ENCODE assay signal across 8 cellular contexts in genomic region chr4:53688186-53688790, GRCh38.
DNase-seq lines count a peak whose midpoint lies in the region; ATAC-seq and TF ChIP-seq lines count a peak whose summit lies in the region.

No MANE protein-coding gene starts in this region.

- H3K36me3 ChIP-seq in vagina: no peaks in the 10 kb centered on the region

- peak overlapping the region; percentile 53 for H3K27ac ChIP-seq in vagina

- no peak for TF ChIP-seq POLR2A in vagina (IDR thresholded peaks at IDR 0.05)

- DNase-seq in natural killer cell treated with Interleukin-12 subunit alpha and Interleukin-12 subunit beta and Interleukin-15 and Interleukin-18, amount 100 ng/mL, for 72 hours (ENCODE audit: low spot score): no peak
- no peak for DNase-seq in natural killer cell
- peak; percentile 1 for DNase-seq in RKO (ENCODE audit: low spot score)
- peak; percentile 99 for DNase-seq in fibroblast of pulmonary artery (ENCODE audit: low read depth)
- no peak for DNase-seq in vagina (ENCODE audit: extremely low spot score in 2 of 2)
- no peak for DNase-seq in AML-193 (lab: John Stamatoyannopoulos, UW)
- no peak for DNase-seq in activated CD4-positive, alpha-beta T cell treated with anti-CD3 and anti-CD28 coated beads, Interleukin-2, amount 50 U/mL, for 4 hours

- no peaks in the 10 kb centered on the region for H3K9me3 ChIP-seq in vagina

- peaks cover 6 to 7% of the 10 kb centered on the region in 2 donors for H3K4me1 Mint-ChIP-seq in natural killer cell treated with Interleukin-12 subunit alpha and Interleukin-12 subunit beta and Interleukin-15 and Interleukin-18, amount 100 ng/mL, for 72 hours (ENCODE audit: low read depth in 2 of 2)
- peaks cover 7 to 8% of the 10 kb centered on the region in 2 donors for H3K4me1 Mint-ChIP-seq in natural killer cell

- TF ChIP-seq CTCF in natural killer cell (IDR thresholded peaks at IDR 0.05): no peak
- TF ChIP-seq CTCF in fibroblast of pulmonary artery (IDR thresholded peaks at IDR 0.05; ENCODE audit: low read length, missing control alignments): no peak
- TF ChIP-seq CTCF in vagina (IDR thresholded peaks at IDR 0.05): no peak

- H3K27ac Mint-ChIP-seq in natural killer cell treated with Interleukin-12 subunit alpha and Interleukin-12 subunit beta and Interleukin-15 and Interleukin-18, amount 100 ng/mL, for 72 hours: no peak overlapping the region
- H3K27ac Mint-ChIP-seq in natural killer cell: no peak overlapping the region

- H3K4me3 ChIP-seq in fibroblast of pulmonary artery (replicated peaks; ENCODE audit: low read depth, low read length): no peak overlapping the region
- no peak overlapping the region for H3K4me3 ChIP-seq in vagina

- H3K9me3 Mint-ChIP-seq in natural killer cell treated with Interleukin-12 subunit alpha and Interleukin-12 subunit beta and Interleukin-15 and Interleukin-18, amount 100 ng/mL, for 72 hours: peaks cover 4% of the 10 kb centered on the region
- no peaks in the 10 kb centered on the region for H3K9me3 Mint-ChIP-seq in natural killer cell

- no peak overlapping the region for H3K4me3 Mint-ChIP-seq in natural killer cell treated with Interleukin-12 subunit alpha and Interleukin-12 subunit beta and Interleukin-15 and Interleukin-18, amount 100 ng/mL, for 72 hours
- no peak overlapping the region for H3K4me3 Mint-ChIP-seq in natural killer cell

- intact Hi-C loops in natural killer cell (cut with micrococcal nuclease) (no loop called here), vagina (cut with DNase I) (no loop called here)

- ATAC-seq in natural killer cell treated with Interleukin-12 subunit alpha and Interleukin-12 subunit beta and Interleukin-15 and Interleukin-18, amount 100 ng/mL, for 72 hours: peak; percentile 62 to 71
- ATAC-seq in natural killer cell (no peak), HG02938 (IDR thresholded peaks at IDR 0.05; ENCODE audit: unreplicated experiment) (peak; percentile 83)

- no peaks in the 10 kb centered on the region for H3K36me3 Mint-ChIP-seq in natural killer cell treated with Interleukin-12 subunit alpha and Interleukin-12 subunit beta and Interleukin-15 and Interleukin-18, amount 100 ng/mL, for 72 hours
- no peaks in the 10 kb centered on the region for H3K36me3 Mint-ChIP-seq in natural killer cell

- no peaks in the 10 kb centered on the region for H3K27me3 ChIP-seq in vagina

- H3K27me3 Mint-ChIP-seq in natural killer cell treated with Interleukin-12 subunit alpha and Interleukin-12 subunit beta and Interleukin-15 and Interleukin-18, amount 100 ng/mL, for 72 hours: peaks cover 20 to 40% of the 10 kb centered on the region in 2 donors
- H3K27me3 Mint-ChIP-seq in natural killer cell (ENCODE audit: low read depth in 2 of 2): peaks cover 10 to 21% of the 10 kb centered on the region in 2 donors

- no peaks in the 10 kb centered on the region for H3K4me1 ChIP-seq in vagina

Comparison
In these comparisons a context has a peak if more than half of its experiments do, and no peak if none do; other contexts are left out.
1. ATAC-seq: peak in natural killer cell treated with Interleukin-12 subunit alpha and Interleukin-12 subunit beta and Interleukin-15 and Interleukin-18, amount 100 ng/mL, for 72 hours (2 of 2) and HG02938 (single experiment); none in natural killer cell (0 of 3).
2. DNase-seq: peak in RKO (single experiment) and fibroblast of pulmonary artery (single experiment); none in natural killer cell treated with Interleukin-12 subunit alpha and Interleukin-12 subunit beta and Interleukin-15 and Interleukin-18, amount 100 ng/mL, for 72 hours (single experiment), natural killer cell (single experiment), vagina (0 of 2), AML-193 (0 of 2) and activated CD4-positive, alpha-beta T cell treated with anti-CD3 and anti-CD28 coated beads, Interleukin-2, amount 50 U/mL, for 4 hours (0 of 2).